9 cellular contexts compared by ENCODE assay signal in the genomic region with DNA sequence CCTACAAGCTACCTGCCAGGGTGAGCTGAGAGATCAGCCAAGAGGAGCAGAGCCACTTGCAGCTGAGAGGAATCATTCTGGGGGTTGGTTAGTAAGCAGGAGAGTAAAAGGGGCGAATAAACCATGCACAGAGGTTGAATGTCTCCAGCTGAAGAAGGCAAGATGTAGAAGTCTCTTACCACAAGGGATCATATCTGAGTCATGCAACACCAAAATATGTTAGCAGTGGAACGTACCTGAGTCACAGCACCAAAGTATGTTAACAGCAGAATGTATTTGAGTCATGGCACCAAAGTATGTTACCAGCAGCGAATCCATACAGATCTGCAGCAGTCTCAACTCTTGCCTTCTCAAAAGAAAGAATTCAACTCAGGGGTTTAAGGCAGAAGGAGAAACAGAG. TPM values are rescaled to one million over a fixed set of nuclear protein-coding genes. Genes with fewer than 3 reads are reported as not detected.
DNase-seq lines count a peak whose midpoint lies in the region; ATAC-seq, FAIRE-seq and TF ChIP-seq lines count a peak whose summit lies in the region.
"Had no signal": no experiment of that assay in that cellular context is flagged by ENCODE, and none has a peak within 500 bp of the region (broad histone marks: within the 10 kb centered on the region; RNA-seq: fewer than 3 reads in every experiment).

No MANE protein-coding gene starts in this region.

- H3K4me3 ChIP-seq in fibroblast of mammary gland (ENCODE audit: control insufficient read depth, low read depth, low read length): no peak overlapping the region
- H3K4me3 ChIP-seq in WERI-Rb-1 (ENCODE audit: low read depth, low read length): no peak overlapping the region
- H3K4me3 ChIP-seq: SJCRH30 had no signal

- peaks cover 11% of the 10 kb centered on the region for H3K9me3 ChIP-seq in WERI-Rb-1 (ENCODE audit: severe bottlenecking)
- H3K9me3 ChIP-seq: SJCRH30 had no signal

- no peaks in the 10 kb centered on the region for H3K27me3 ChIP-seq in WERI-Rb-1 (ENCODE audit: insufficient read depth, low read depth, severe bottlenecking)
- H3K27me3 ChIP-seq: SJCRH30 had no signal

- TF ChIP-seq POLR2A in H54 (IDR thresholded peaks at IDR 0.05; ENCODE audit: low read depth, low read length): no peak

- DNase-seq in AG09319 (ENCODE audit: extremely low read depth, low read depth): peak; percentile 52
- DNase-seq in HT1080 (ENCODE audit: low read depth): peak; percentile 92
- peak; percentile 69 for DNase-seq in fibroblast of mammary gland (ENCODE audit: low read depth)
- DNase-seq in C1 segment of cervical spinal cord (lab: John Stamatoyannopoulos, UW): no peak
- no peak for DNase-seq in H54 (ENCODE audit: insufficient read length, low spot score)
- DNase-seq in NCI-H1048 (lab: John Stamatoyannopoulos, UW): no peak
- no peak for DNase-seq in WERI-Rb-1
- DNase-seq: SJCRH30 had no signal

- FAIRE-seq in H54 (lab: Jason Lieb, UNC): no peak

- TF ChIP-seq CTCF in AG09319 (IDR thresholded peaks at IDR 0.05; ENCODE audit: low read depth, low read length) (no peak; the same call in 1 of the 2 replicates), fibroblast of mammary gland (conservative IDR thresholded peaks at IDR 0.05; ENCODE audit: control insufficient read depth, insufficient read depth, low read depth, low read length) (no peak), WERI-Rb-1 (IDR thresholded peaks at IDR 0.05; ENCODE audit: low read depth, low read length) (no peak)

- H3K36me3 ChIP-seq in WERI-Rb-1: no peaks in the 10 kb centered on the region
- H3K36me3 ChIP-seq: SJCRH30 had no signal

- peak; percentile 91 for ATAC-seq in GM19463 (IDR thresholded peaks at IDR 0.05; ENCODE audit: unreplicated experiment)

- no peak overlapping the region for H3K27ac ChIP-seq in WERI-Rb-1
- H3K27ac ChIP-seq: SJCRH30 had no signal

RNA-seq across cellular contexts. Expression of gene C4orf51, which starts 29.9 kb away (rescaled TPM):
- not detected in 2 replicates for total RNA-seq in HT1080 (2014; rRNA removed; shearing (Covaris generic))
- polyA plus RNA-seq in HT1080 (2015; cell fraction: cytosol; rRNA removed): not detected in 2 replicates
- polyA plus RNA-seq in HT1080 (2015; cell fraction: nucleus; rRNA removed): not detected in 2 replicates
- total RNA-seq: SJCRH30 had no signal

Comparison
In these comparisons a context has a peak if more than half of its experiments do, and no peak if none do; other contexts are left out.
1. DNase-seq: peak in AG09319 (single experiment), HT1080 (single experiment) and fibroblast of mammary gland (single experiment); none in C1 segment of cervical spinal cord (0 of 14), H54 (single experiment), NCI-H1048 (single experiment) and WERI-Rb-1 (single experiment).